9 cellular contexts compared by ENCODE assay signal in the genomic region with DNA sequence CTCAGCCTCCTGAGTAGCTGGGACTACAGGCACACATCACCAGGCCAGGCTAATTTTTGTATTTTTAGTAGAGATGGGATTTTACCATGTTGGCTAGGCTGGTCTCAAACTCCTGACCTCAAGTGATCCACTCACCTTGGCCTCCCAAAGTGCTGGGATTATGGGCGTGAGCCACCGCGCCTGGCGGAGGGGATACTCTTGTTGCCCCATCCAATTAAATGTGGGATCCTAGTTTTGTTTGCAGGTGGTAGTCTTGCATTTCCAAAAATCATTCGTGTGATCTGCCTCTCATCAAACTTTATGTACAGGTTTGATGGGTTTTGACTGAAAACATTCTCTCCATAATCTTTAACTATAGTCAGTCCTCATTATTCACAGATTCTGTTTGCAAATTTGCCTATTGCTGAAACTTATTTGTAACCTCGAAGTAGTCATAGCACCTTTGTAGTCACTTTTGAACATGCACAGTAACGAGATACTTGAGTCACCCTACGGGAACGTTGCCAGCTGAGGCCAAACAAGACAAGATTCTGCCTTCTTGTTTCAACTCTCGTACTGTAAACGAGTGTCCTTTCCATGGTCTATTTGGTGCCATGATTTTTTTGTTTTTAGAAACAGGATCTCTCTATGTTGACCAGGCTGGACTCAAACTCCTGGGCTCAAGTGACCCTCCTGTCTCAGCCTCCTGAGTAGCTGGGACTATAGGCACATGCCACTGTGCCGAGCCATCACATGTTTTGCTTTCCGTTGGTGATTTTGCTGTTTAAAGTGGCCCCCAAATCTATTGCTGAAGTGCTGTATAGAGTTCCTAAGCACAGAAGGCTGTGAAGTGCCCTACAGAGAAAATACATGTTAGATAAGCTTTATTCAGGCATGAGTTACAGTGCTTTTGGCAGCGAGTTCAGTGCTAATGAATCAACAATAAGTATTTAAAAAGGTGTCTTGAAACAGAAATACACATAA. TPM values are rescaled to one million over a fixed set of nuclear protein-coding genes. Genes with fewer than 3 reads are reported as not detected.
DNase-seq lines count a peak whose midpoint lies in the region; ATAC-seq and TF ChIP-seq lines count a peak whose summit lies in the region.
"Had no signal": no experiment of that assay in that cellular context is flagged by ENCODE, and none has a peak within 500 bp of the region (broad histone marks: within the 10 kb centered on the region; RNA-seq: fewer than 3 reads in every experiment).

No MANE protein-coding gene starts in this region.

- no peaks in the 10 kb centered on the region for H3K36me3 Mint-ChIP-seq in brain
- no peaks in the 10 kb centered on the region for H3K36me3 Mint-ChIP-seq in type B pancreatic cell
- H3K36me3 Mint-ChIP-seq: naive B cell had no signal

- H3K27ac Mint-ChIP-seq in brain (peak overlapping the region in 3 of 5 experiments; percentile 2 to 46 (median 38)), type B pancreatic cell (no peak overlapping the region)
- H3K27ac Mint-ChIP-seq: naive B cell had no signal

- H3K4me3 Mint-ChIP-seq in brain (peak overlapping the region in 1 of 5 experiments; percentile 2), type B pancreatic cell (no peak overlapping the region)
- H3K4me3 Mint-ChIP-seq: naive B cell had no signal

- H3K4me1 Mint-ChIP-seq in brain (peaks cover 18% of the 10 kb centered on the region), type B pancreatic cell (ENCODE audit: unreplicated experiment) (peaks cover 23% of the 10 kb centered on the region)

- no peaks in the 10 kb centered on the region for H3K27me3 Mint-ChIP-seq in brain
- H3K27me3 Mint-ChIP-seq in type B pancreatic cell = no peaks in the 10 kb centered on the region
- H3K27me3 Mint-ChIP-seq: naive B cell had no signal

- no peak for ATAC-seq in HG02870 (IDR thresholded peaks at IDR 0.05; ENCODE audit: unreplicated experiment)

- TF ChIP-seq CTCF in GM10266 (IDR thresholded peaks at IDR 0.05; ENCODE audit: control insufficient read depth, insufficient read depth, low read depth, missing control alignments) (no peak), brain (conservative IDR thresholded peaks at IDR 0.05) (no peak), type B pancreatic cell (conservative IDR thresholded peaks at IDR 0.05) (no peak)

- peak; percentile 33 for DNase-seq in GM10266 (ENCODE audit: extremely low spot score)
- peak; percentile 76 for DNase-seq in NCI-H2029 treated with DMSO at 0.1 percent for 48 hours (lab: John Stamatoyannopoulos, UW)
- peak; percentile 68 to 69 for DNase-seq in stimulated activated CD4-positive, alpha-beta T cell treated with anti-CD3 and anti-CD28 coated beads, Interleukin-15, amount 100 ng/mL, for 48 hours (ENCODE audit: low read depth in 2 of 2)
- no peak for DNase-seq in type B pancreatic cell (ENCODE audit: extremely low spot score, unreplicated experiment)
- no peak for DNase-seq in HuH-7 (ENCODE audit: low spot score)
- DNase-seq in NCI-H1930 (lab: John Stamatoyannopoulos, UW) = no peak
- DNase-seq: naive B cell had no signal

- H3K9me3 Mint-ChIP-seq in brain = no peaks in the 10 kb centered on the region
- no peaks in the 10 kb centered on the region for H3K9me3 Mint-ChIP-seq in type B pancreatic cell
- H3K9me3 Mint-ChIP-seq: naive B cell had no signal

RNA-seq across cellular contexts. Expression of a gene that starts 8.1 kb away (rescaled TPM):
- 11.0 TPM for polyA plus RNA-seq in brain (ENCODE audit: insufficient read depth, low read depth, low replicate concordance)
- total RNA-seq in type B pancreatic cell (ENCODE audit: low replicate concordance) = 56.6 and 57.9 TPM in 2 replicates

RNA-seq across cellular contexts. Expression of a gene that starts 39.3 kb away (rescaled TPM):
- polyA plus RNA-seq in brain (ENCODE audit: insufficient read depth, low read depth, low replicate concordance) = 8.7 TPM
- total RNA-seq in type B pancreatic cell (ENCODE audit: low replicate concordance) = 25.8 and 30.0 TPM in 2 replicates

Comparison
In these comparisons a context has a peak if more than half of its experiments do, and no peak if none do; other contexts are left out.
1. DNase-seq: peak in GM10266 (single experiment), NCI-H2029 treated with DMSO at 0.1 percent for 48 hours (single experiment) and stimulated activated CD4-positive, alpha-beta T cell treated with anti-CD3 and anti-CD28 coated beads, Interleukin-15, amount 100 ng/mL, for 48 hours (2 of 2); none in type B pancreatic cell (single experiment), HuH-7 (single experiment) and NCI-H1930 (0 of 2).